Comparison of ENCODE assay signal across 21 cellular contexts in the genomic region with DNA sequence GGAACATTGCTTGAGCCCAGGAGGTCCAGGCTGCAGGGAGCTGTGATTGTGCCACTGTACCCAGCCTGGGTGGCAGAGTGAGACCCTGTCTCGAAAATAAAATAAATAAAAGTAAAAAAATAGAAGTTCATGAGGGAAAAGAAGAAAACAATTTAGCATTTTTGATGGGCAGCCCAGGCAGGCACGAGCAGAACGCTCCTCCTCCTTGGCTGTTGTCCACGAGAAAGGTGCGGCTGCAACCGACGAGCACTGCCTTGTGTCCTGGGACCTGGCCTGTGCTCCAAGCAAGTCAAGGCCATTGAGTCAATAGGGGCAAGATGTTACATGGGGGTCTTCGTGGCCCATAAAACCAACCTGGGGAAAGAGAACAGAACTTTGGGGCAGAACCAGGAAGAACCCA. TPM values are rescaled to one million over a fixed set of nuclear protein-coding genes. Genes with fewer than 3 reads are reported as not detected.
"Had no signal": no experiment of that assay in that cellular context is flagged by ENCODE, and none has a peak within 500 bp of the region (broad histone marks: within the 10 kb centered on the region; RNA-seq: fewer than 3 reads in every experiment).

No MANE protein-coding gene starts in this region.

- H3K27ac ChIP-seq: epithelial cell of prostate, esophagus muscularis mucosa, gastroesophageal sphincter, hepatocyte, neural progenitor cell, parathyroid adenoma, right lobe of liver, skin epidermis had no signal

- H3K4me2 ChIP-seq: hepatocyte, neural progenitor cell had no signal

- H3K4me1 Mint-ChIP-seq: mesothelial cell of epicardium had no signal

- H3K9ac ChIP-seq: neural progenitor cell, parathyroid adenoma had no signal

- H3K9me3 Mint-ChIP-seq: effector memory CD8-positive, alpha-beta T cell; mesothelial cell of epicardium; natural killer cell treated with Interleukin-12 subunit alpha and Interleukin-12 subunit beta and Interleukin-15 and Interleukin-18, amount 100 ng/mL, for 72 hours; neural progenitor cell had no signal

- H2AFZ ChIP-seq: hepatocyte, neural progenitor cell, parathyroid adenoma had no signal

- H3K36me3 Mint-ChIP-seq: mesothelial cell of epicardium; natural killer cell treated with Interleukin-12 subunit alpha and Interleukin-12 subunit beta and Interleukin-15 and Interleukin-18, amount 100 ng/mL, for 72 hours; neural progenitor cell had no signal

- ATAC-seq: effector memory CD8-positive, alpha-beta T cell; gastroesophageal sphincter; natural killer cell treated with Interleukin-12 subunit alpha and Interleukin-12 subunit beta and Interleukin-15 and Interleukin-18, amount 100 ng/mL, for 72 hours; psoas muscle; right lobe of liver had no signal

- H3K4me1 ChIP-seq: parathyroid adenoma, right lobe of liver had no signal

- H3K27me3 ChIP-seq: hepatocyte, neural progenitor cell, right lobe of liver had no signal

- H3K36me3 ChIP-seq: esophagus muscularis mucosa, gastroesophageal sphincter, neural progenitor cell, right lobe of liver had no signal

- DNase-seq: effector memory CD8-positive, alpha-beta T cell; kidney; left cardiac atrium; mammary epithelial cell; occipital lobe; retina; right lobe of liver; stimulated activated CD4-positive, alpha-beta T cell treated with anti-CD3 and anti-CD28 coated beads, Interleukin-2, amount 100 ng/mL, for 48 hours; stimulated activated naive CD4-positive, alpha-beta T cell treated with Interleukin-2 at 50 U/mL for 16 hours; trophoblast cell had no signal

- H3K27ac Mint-ChIP-seq: effector memory CD8-positive, alpha-beta T cell; mesothelial cell of epicardium; natural killer cell treated with Interleukin-12 subunit alpha and Interleukin-12 subunit beta and Interleukin-15 and Interleukin-18, amount 100 ng/mL, for 72 hours; neural progenitor cell had no signal

- H3K9me3 ChIP-seq: esophagus muscularis mucosa, gastroesophageal sphincter, psoas muscle, right lobe of liver had no signal

- H3K4me3 ChIP-seq: esophagus muscularis mucosa, gastroesophageal sphincter, hepatocyte, neural progenitor cell, right lobe of liver, skin epidermis had no signal

- H3K4me3 Mint-ChIP-seq: effector memory CD8-positive, alpha-beta T cell; mesothelial cell of epicardium; natural killer cell treated with Interleukin-12 subunit alpha and Interleukin-12 subunit beta and Interleukin-15 and Interleukin-18, amount 100 ng/mL, for 72 hours; neural progenitor cell had no signal

RNA-seq across cellular contexts. Expression of a gene that starts 25.6 kb away (rescaled TPM):
- total RNA-seq: liver; natural killer cell treated with Interleukin-12 subunit alpha and Interleukin-12 subunit beta and Interleukin-15 and Interleukin-18, amount 100 ng/mL, for 72 hours had no signal
- polyA plus RNA-seq: mammary epithelial cell had no signal
